Comparison of ENCODE assay signal across 9 cellular contexts in genomic region chr19:11242864-11243797, GRCh38. TPM values are rescaled to one million over a fixed set of nuclear protein-coding genes. Genes with fewer than 3 reads are reported as not detected.
A peak's percentile ranks its signal among the peaks of the same experiment; 100 is the strongest.
DNase-seq lines count a peak whose midpoint lies in the region; ATAC-seq and TF ChIP-seq lines count a peak whose summit lies in the region.
"Had no signal": no experiment of that assay in that cellular context is flagged by ENCODE, and none has a peak within 500 bp of the region (broad histone marks: within the 10 kb centered on the region; RNA-seq: fewer than 3 reads in every experiment).

No MANE protein-coding gene starts in this region.

- POLR2A ChIA-PET in CD4-positive, alpha-beta memory T cell (lab: Charles Lee; ENCODE audit: partially characterized antibody) = interaction anchor here (0.6 kb wide), 1 partner anchor 1406 kb away, joined by 3 read pairs; no protein-coding TSS in a partner anchor

- H3K9me3 Mint-ChIP-seq in CD4-positive, alpha-beta memory T cell = peaks cover 2 to 16% (median 10%) of the 10 kb centered on the region in 8 donors
- H3K9me3 Mint-ChIP-seq in endodermal cell = no peaks in the 10 kb centered on the region

- intact Hi-C loops in CD4-positive, alpha-beta memory T cell (cut with micrococcal nuclease) = loop anchor here (5.0 kb wide), 1 partner anchor 239 kb away; the partner anchor contains the start of gene ELAVL3

- no peak for ATAC-seq in GM21723 (IDR thresholded peaks at IDR 0.05; ENCODE audit: unreplicated experiment)

- CTCF ChIA-PET in CD4-positive, alpha-beta memory T cell (lab: Charles Lee; ENCODE audit: partially characterized antibody) = interaction anchor here (0.6 to 1.7 kb wide), 3 partner anchors 12 to 239 kb away, joined by 3 to 4 read pairs (median 4); no protein-coding TSS in a partner anchor

- H3K4me1 Mint-ChIP-seq in CD4-positive, alpha-beta memory T cell = peaks cover 2 to 6% (median 4%) of the 10 kb centered on the region in 4 donors
- H3K4me1 Mint-ChIP-seq in endodermal cell = no peaks in the 10 kb centered on the region

- no peaks in the 10 kb centered on the region for H3K9me3 ChIP-seq in CD4-positive, alpha-beta memory T cell (ENCODE audit: control insufficient read depth in 1 of 2, low read length in 2 of 2)
- no peaks in the 10 kb centered on the region for H3K9me3 ChIP-seq in endodermal cell (ENCODE audit: control insufficient read depth, low read length)

- no peak overlapping the region for H3K27ac ChIP-seq in CD4-positive, alpha-beta memory T cell (ENCODE audit: low read depth, low read length)
- H3K27ac ChIP-seq in endodermal cell (ENCODE audit: low read depth, low read length) = peak overlapping the region; percentile 16

- H3K27me3 ChIP-seq in CD4-positive, alpha-beta memory T cell (ENCODE audit: insufficient read depth, low read length) = peaks cover 3% of the 10 kb centered on the region
- no peaks in the 10 kb centered on the region for H3K27me3 ChIP-seq in endodermal cell (ENCODE audit: control insufficient read depth, insufficient read depth, low read length, poor library complexity, severe bottlenecking)

- 45 to 58% methylated on average over 20 to 48 of the region's 48 CpGs for WGBS in endodermal cell (ENCODE audit: insufficient coverage in 1 of 2, insufficient read length in 1 of 2), 2 experiments

- DNase-seq in CD4-positive, alpha-beta memory T cell = peak; percentile 67 to 72 (median 70)
- peak; percentile 82 for DNase-seq in HCEC 1CT
- DNase-seq in NCI-H82 treated with DMSO at 0.1 percent for 48 hours (lab: John Stamatoyannopoulos, UW; ENCODE audit: unreplicated experiment) = peak; percentile 19
- peak; percentile 66 to 91 (median 90) for DNase-seq in activated CD8-positive, alpha-beta memory T cell treated with anti-CD3 and anti-CD28 coated beads for 48 hours (ENCODE audit: low read depth in 2 of 3, low spot score in 2 of 3)
- peak; percentile 99 for DNase-seq in endodermal cell
- DNase-seq in middle frontal gyrus (ENCODE audit: extremely low spot score, low spot score) = peak; percentile 71
- DNase-seq in stimulated activated CD8-positive, alpha-beta memory T cell treated with anti-CD3 and anti-CD28 coated beads, Interleukin-2, amount 100 ng/mL, for 48 hours (ENCODE audit: low read depth in 2 of 2) = peak; percentile 88 to 91

- peaks cover 0 to 3% of the 10 kb centered on the region in 2 donors for H3K36me3 Mint-ChIP-seq in CD4-positive, alpha-beta memory T cell
- H3K36me3 Mint-ChIP-seq in endodermal cell (ENCODE audit: low read depth) = peaks cover 59% of the 10 kb centered on the region

- H3K27ac Mint-ChIP-seq in CD4-positive, alpha-beta memory T cell = peak overlapping the region in 2 of 7 donors; percentile 30 to 76
- H3K27ac Mint-ChIP-seq in endodermal cell = peak overlapping the region; percentile 16

- no peak overlapping the region for H3K9ac ChIP-seq in endodermal cell (ENCODE audit: extremely low read depth, low read length, poor library complexity, severe bottlenecking)

- no peak overlapping the region for H3K4me3 ChIP-seq in CD4-positive, alpha-beta memory T cell (ENCODE audit: low read length in 2 of 2)
- H3K4me3 ChIP-seq in endodermal cell (ENCODE audit: low read length) = no peak overlapping the region

- H3K27me3 Mint-ChIP-seq in CD4-positive, alpha-beta memory T cell = peaks cover 6 to 8% of the 10 kb centered on the region in 2 donors
- no peaks in the 10 kb centered on the region for H3K27me3 Mint-ChIP-seq in endodermal cell (ENCODE audit: insufficient read depth)

- no peaks in the 10 kb centered on the region for H3K36me3 ChIP-seq in CD4-positive, alpha-beta memory T cell (ENCODE audit: insufficient read depth, low read length)
- peaks cover 40% of the 10 kb centered on the region for H3K36me3 ChIP-seq in endodermal cell (ENCODE audit: control insufficient read depth, insufficient read depth, low read length)

- peaks cover 5% of the 10 kb centered on the region for H3K4me1 ChIP-seq in CD4-positive, alpha-beta memory T cell (ENCODE audit: insufficient read depth, low read length)
- no peaks in the 10 kb centered on the region for H3K4me1 ChIP-seq in endodermal cell (ENCODE audit: control insufficient read depth, insufficient read depth, low read length)

- peak overlapping the region in 2 of 8 donors; percentile 17 to 65 for H3K4me3 Mint-ChIP-seq in CD4-positive, alpha-beta memory T cell
- H3K4me3 Mint-ChIP-seq in endodermal cell = no peak overlapping the region

- TF ChIP-seq CTCF in endodermal cell (conservative IDR thresholded peaks at IDR 0.05) = peak; percentile 95

RNA-seq across cellular contexts. Expression of gene ANGPTL8, which starts 3.7 kb away (rescaled TPM):
- not detected for total RNA-seq in CD4-positive, alpha-beta memory T cell
- polyA plus RNA-seq in CD4-positive, alpha-beta memory T cell = not detected
- total RNA-seq in endodermal cell = not detected
- polyA plus RNA-seq in endodermal cell (2013, experiment 1 of 2) = not detected
- not detected for polyA plus RNA-seq in endodermal cell (2013, experiment 2 of 2)
- total RNA-seq: T-helper 2 cell treated with Interferon-gamma antibody and Interleukin-4, amounts not matched to agents 100 ng/mL and 5 ng/mL, for 36 hours had no signal

RNA-seq across cellular contexts. Expression of gene DOCK6, which starts 19.2 kb away (rescaled TPM):
- total RNA-seq in CD4-positive, alpha-beta memory T cell = under 1 TPM; 0.30 to 0.64 TPM
- polyA plus RNA-seq in CD4-positive, alpha-beta memory T cell = not detected
- total RNA-seq in endodermal cell = 100 to 1,000 TPM in 1 of 2 donors, 10 to 100 TPM in 1; 93.8 to 111 TPM
- polyA plus RNA-seq in endodermal cell (2013, experiment 1 of 2) = 35.2 TPM
- 36.4 TPM for polyA plus RNA-seq in endodermal cell (2013, experiment 2 of 2)

RNA-seq across cellular contexts. Expression of gene KANK2, which starts 45.8 kb away (rescaled TPM):
- under 1 TPM; 0.39 to 0.52 TPM for total RNA-seq in CD4-positive, alpha-beta memory T cell
- polyA plus RNA-seq in CD4-positive, alpha-beta memory T cell = under 1 TPM in 1 of 2 donors, not detected in 1; 0.17 TPM
- 10 to 100 TPM; 74.2 to 87.7 TPM for total RNA-seq in endodermal cell
- 27.0 TPM for polyA plus RNA-seq in endodermal cell (2013, experiment 1 of 2)
- 29.6 TPM for polyA plus RNA-seq in endodermal cell (2013, experiment 2 of 2)

RNA-seq across cellular contexts. Expression of gene TSPAN16, which starts 52.8 kb away (rescaled TPM):
- not detected for total RNA-seq in CD4-positive, alpha-beta memory T cell
- not detected for polyA plus RNA-seq in CD4-positive, alpha-beta memory T cell
- not detected for total RNA-seq in endodermal cell
- polyA plus RNA-seq in endodermal cell (2013, experiment 1 of 2) = not detected
- polyA plus RNA-seq in endodermal cell (2013, experiment 2 of 2) = not detected
- total RNA-seq: T-helper 2 cell treated with Interferon-gamma antibody and Interleukin-4, amounts not matched to agents 100 ng/mL and 5 ng/mL, for 36 hours had no signal

Comparison
In these comparisons a context has a peak if more than half of its experiments do, and no peak if none do; other contexts are left out.
1. DNase-seq: peak in every context shown above with its lines; median percentile 99 in endodermal cell; 90 in activated CD8-positive, alpha-beta memory T cell treated with anti-CD3 and anti-CD28 coated beads for 48 hours; 90 in stimulated activated CD8-positive, alpha-beta memory T cell treated with anti-CD3 and anti-CD28 coated beads, Interleukin-2, amount 100 ng/mL, for 48 hours; 82 in HCEC 1CT; 71 in middle frontal gyrus; 70 in CD4-positive, alpha-beta memory T cell; 19 in NCI-H82 treated with DMSO at 0.1 percent for 48 hours.
2. RNA of gene DOCK6, which starts 19.2 kb away (total RNA-seq): 93.8 to 111 TPM in endodermal cell; 0.30 to 0.64 TPM in CD4-positive, alpha-beta memory T cell; every median in the first group is over 10 times any median in the second.
3. RNA of gene KANK2, which starts 45.8 kb away (total RNA-seq): 74.2 to 87.7 TPM in endodermal cell; 0.39 to 0.52 TPM in CD4-positive, alpha-beta memory T cell; every median in the first group is over 10 times any median in the second.